ENCODE assay signal across 23 cellular contexts in the genomic region with DNA sequence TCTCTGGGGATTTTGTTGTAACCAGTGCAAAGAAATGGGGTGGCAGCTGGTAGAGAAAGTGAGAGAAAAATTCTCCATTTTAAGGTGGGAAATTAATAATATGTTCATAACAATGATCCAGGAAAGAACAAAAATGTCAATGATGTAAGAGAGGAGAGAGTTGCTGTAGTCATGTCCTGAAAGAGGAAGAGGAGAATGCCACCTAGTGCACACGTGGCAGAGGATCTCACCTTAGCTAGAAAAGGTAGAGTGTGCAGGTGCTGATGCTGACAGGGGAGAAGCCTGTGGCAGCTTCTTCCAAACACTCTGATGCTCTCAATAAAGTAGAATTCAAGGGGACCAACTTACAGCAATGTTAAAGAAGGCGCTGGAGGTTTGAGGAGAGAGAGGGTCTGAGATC.
DNase-seq lines count a peak whose midpoint lies in the region; ATAC-seq and TF ChIP-seq lines count a peak whose summit lies in the region.
"Had no signal": no experiment of that assay in that cellular context is flagged by ENCODE, and none has a peak within 500 bp of the region (broad histone marks: within the 10 kb centered on the region; RNA-seq: fewer than 3 reads in every experiment).

No MANE protein-coding gene starts in this region.

- H3K4me1 ChIP-seq in SJCRH30 = no peaks in the 10 kb centered on the region
- H3K4me1 ChIP-seq: body of pancreas, transverse colon had no signal

- no peaks in the 10 kb centered on the region for H3K9me3 ChIP-seq in SJCRH30 (replicated peaks)
- H3K9me3 ChIP-seq: body of pancreas, transverse colon had no signal

- H3K4me3 ChIP-seq in epithelial cell of esophagus (ENCODE audit: low read length) (no peak overlapping the region), SJCRH30 (no peak overlapping the region)
- H3K4me3 ChIP-seq: body of pancreas, dorsolateral prefrontal cortex, SK-N-MC, transverse colon had no signal

- no peaks in the 10 kb centered on the region for H3K27me3 ChIP-seq in SJCRH30
- H3K27me3 ChIP-seq: body of pancreas, dorsolateral prefrontal cortex, transverse colon had no signal

- no peaks in the 10 kb centered on the region for H3K36me3 ChIP-seq in SJCRH30
- H3K36me3 ChIP-seq: transverse colon had no signal

- peak; percentile 9 for DNase-seq in NCI-H345 (lab: John Stamatoyannopoulos, UW)
- DNase-seq in NCI-H345 treated with DMSO at 0.1 percent for 48 hours (lab: John Stamatoyannopoulos, UW; ENCODE audit: unreplicated experiment) = no peak
- DNase-seq in NCI-H748 treated with DMSO at 0.1 percent for 48 hours (lab: John Stamatoyannopoulos, UW) = peak; percentile 6
- DNase-seq in epithelial cell of esophagus (ENCODE audit: low read depth) = peak; percentile 42
- DNase-seq in Ammon's horn (ENCODE audit: low spot score) = no peak
- no peak for DNase-seq in pons (ENCODE audit: low spot score)
- DNase-seq in SJCRH30 = no peak
- DNase-seq: ACHN; activated CD4-positive, alpha-beta T cell treated with anti-CD3 and anti-CD28 coated beads, Interleukin-2, amount 10 ng/mL, durations not matched to agents 7 days and 5 days; activated T-cell treated with anti-CD3 and anti-CD28 coated beads, Interleukin-2, amount 50 U/mL, for 24 hours; body of pancreas; DMS79 treated with DMSO at 0.1 percent for 48 hours; dorsolateral prefrontal cortex; glutamatergic neuron; NCI-H1105; NCI-H774; posterior cingulate gyrus; right cardiac atrium; RPMI8226; stimulated activated CD4-positive, alpha-beta T cell treated with anti-CD3 and anti-CD28 coated beads, Interleukin-2, amount 100 ng/mL, for 48 hours; transverse colon had no signal

- no peak overlapping the region for H3K27ac ChIP-seq in SJCRH30
- H3K27ac ChIP-seq: body of pancreas, SK-N-MC, transverse colon had no signal

- ATAC-seq in SK-N-SH treated with all-trans-retinoic acid at 6 μM for 48 hours = no peak
- ATAC-seq: body of pancreas had no signal

- peak; percentile 49 for TF ChIP-seq CTCF in epithelial cell of esophagus (IDR thresholded peaks at IDR 0.05; ENCODE audit: insufficient read depth, low read depth, low read length, missing control alignments)

TF ChIP-seq in SK-N-SH treated with all-trans-retinoic acid at 6 μM for 48 hours, 23 proteins besides CTCF, POLR2A, EP300 and RAD21:
- TF ChIP-seq SNAI2 (CRISPR knock-in tag; IDR thresholded peaks at IDR 0.05) = no peak
- TF ChIP-seq CSRNP3 (CRISPR knock-in tag; IDR thresholded peaks at IDR 0.05) = no peak
- TF ChIP-seq CSDC2 (CRISPR knock-in tag; IDR thresholded peaks at IDR 0.05) = no peak
- TF ChIP-seq ISL1 (CRISPR knock-in tag; IDR thresholded peaks at IDR 0.05) = no peak
- no peak for TF ChIP-seq ZNF8 (CRISPR knock-in tag; IDR thresholded peaks at IDR 0.05)
- no peak for TF ChIP-seq ZC3H10 (CRISPR knock-in tag; IDR thresholded peaks at IDR 0.05)
- no peak for TF ChIP-seq ZFP3 (CRISPR knock-in tag; IDR thresholded peaks at IDR 0.05)
- TF ChIP-seq ZNF565 (CRISPR knock-in tag; conservative IDR thresholded peaks at IDR 0.05; ENCODE audit: low read depth) = no peak
- no peak for TF ChIP-seq RARB (CRISPR knock-in tag; IDR thresholded peaks at IDR 0.05)
- TF ChIP-seq ZFP30 (CRISPR knock-in tag; IDR thresholded peaks at IDR 0.05) = no peak
- TF ChIP-seq PPARA (CRISPR knock-in tag; IDR thresholded peaks at IDR 0.05; ENCODE audit: borderline replicate concordance) = no peak
- TF ChIP-seq TCF4 (CRISPR knock-in tag; IDR thresholded peaks at IDR 0.05; ENCODE audit: borderline replicate concordance) = no peak
- TF ChIP-seq ESRRG (CRISPR knock-in tag; IDR thresholded peaks at IDR 0.05) = no peak
- no peak for TF ChIP-seq BACH2 (CRISPR knock-in tag; IDR thresholded peaks at IDR 0.05; ENCODE audit: borderline replicate concordance)
- TF ChIP-seq GLIS3 (CRISPR knock-in tag; IDR thresholded peaks at IDR 0.05) = no peak
- no peak for TF ChIP-seq OSR1 (CRISPR knock-in tag; IDR thresholded peaks at IDR 0.05)

Comparison
In these comparisons a context has a peak if more than half of its experiments do, and no peak if none do; other contexts are left out.
1. DNase-seq: peak in NCI-H345 (single experiment), NCI-H748 treated with DMSO at 0.1 percent for 48 hours (single experiment) and epithelial cell of esophagus (single experiment); none in NCI-H345 treated with DMSO at 0.1 percent for 48 hours (single experiment), Ammon's horn (single experiment), pons (single experiment) and SJCRH30 (0 of 2).